Comparison of ENCODE assay signal across 8 cellular contexts in genomic region chr3:112531358-112531781, GRCh38. TPM values are rescaled to one million over a fixed set of nuclear protein-coding genes. Genes with fewer than 3 reads are reported as not detected.
DNase-seq lines count a peak whose midpoint lies in the region; TF ChIP-seq lines count a peak whose summit lies in the region.

No MANE protein-coding gene starts in this region.

- H3K9me3 Mint-ChIP-seq in mesothelial cell of epicardium = no peaks in the 10 kb centered on the region

- H3K27ac Mint-ChIP-seq in mesothelial cell of epicardium = no peak overlapping the region

- TF ChIP-seq CTCF in mesothelial cell of epicardium (IDR thresholded peaks at IDR 0.05; ENCODE audit: unreplicated experiment) = peak; percentile 92

- peaks cover 29% of the 10 kb centered on the region for H3K36me3 Mint-ChIP-seq in mesothelial cell of epicardium

- H3K4me1 Mint-ChIP-seq in mesothelial cell of epicardium = no peaks in the 10 kb centered on the region

- DNase-seq in NCI-H1092 treated with DMSO at 0.1 percent for 48 hours (lab: John Stamatoyannopoulos, UW) (peak; percentile 10), NCI-H1092 (lab: John Stamatoyannopoulos, UW) (no peak), NCI-H1417 treated with DMSO at 0.1 percent for 48 hours (lab: John Stamatoyannopoulos, UW) (peak; percentile 1), mesothelial cell of epicardium (ENCODE audit: low spot score in 2 of 2, unreplicated experiment in 2 of 2) (no peak), mesenteric fat pad (ENCODE audit: low spot score) (no peak), occipital lobe (lab: John Stamatoyannopoulos, UW) (no peak), globus pallidus (ENCODE audit: low spot score) (no peak)
- DNase-seq in central memory CD4-positive, alpha-beta T cell = peak; percentile 18

- H3K4me3 Mint-ChIP-seq in mesothelial cell of epicardium = no peak overlapping the region

- no peaks in the 10 kb centered on the region for H3K27me3 Mint-ChIP-seq in mesothelial cell of epicardium (ENCODE audit: low read depth)

RNA-seq across cellular contexts. Expression of gene ATG3, which starts 30.4 kb away (rescaled TPM):
- total RNA-seq in mesothelial cell of epicardium = 25.9 to 27.6 TPM (median 27.5 TPM) in 3 replicates
- 57.0 TPM for total RNA-seq in mesenteric fat pad
- 33.4 TPM for total RNA-seq in occipital lobe

RNA-seq across cellular contexts. Expression of gene SLC35A5, which starts 30.5 kb away (rescaled TPM):
- total RNA-seq in mesothelial cell of epicardium = 25.8 to 28.2 TPM (median 28.0 TPM) in 3 replicates
- 30.0 TPM for total RNA-seq in mesenteric fat pad
- total RNA-seq in occipital lobe = 70.5 TPM

RNA-seq across cellular contexts. Expression of gene BTLA, which starts 32.1 kb away (rescaled TPM):
- total RNA-seq in mesothelial cell of epicardium (not detected in 3 replicates), mesenteric fat pad (0.64 TPM), occipital lobe (0.16 TPM)

Comparison
In these comparisons a context has a peak if more than half of its experiments do, and no peak if none do; other contexts are left out.
1. DNase-seq: peak in NCI-H1092 treated with DMSO at 0.1 percent for 48 hours (single experiment), NCI-H1417 treated with DMSO at 0.1 percent for 48 hours (single experiment) and central memory CD4-positive, alpha-beta T cell (single experiment); none in NCI-H1092 (single experiment), mesothelial cell of epicardium (0 of 2), mesenteric fat pad (single experiment), occipital lobe (single experiment) and globus pallidus (single experiment).